Comparison of ENCODE assay signal across 17 cellular contexts in genomic region chr13:26831336-26831908, GRCh38.
A peak's percentile ranks its signal among the peaks of the same experiment; 100 is the strongest.
DNase-seq lines count a peak whose midpoint lies in the region; ATAC-seq, FAIRE-seq and TF ChIP-seq lines count a peak whose summit lies in the region.
"Had no signal": no experiment of that assay in that cellular context is flagged by ENCODE, and none has a peak within 500 bp of the region (broad histone marks: within the 10 kb centered on the region; RNA-seq: fewer than 3 reads in every experiment).

No MANE protein-coding gene starts in this region.

- TF ChIP-seq POLR2A in K562 (conservative IDR thresholded peaks at IDR 0.05): no peak

- BruUV-seq in K562 (replicated peaks; lab: Mats Ljungman, UMichigan): no TSS peak

- H3K4me1 ChIP-seq in K562 (replicated peaks in 1 of 2; ENCODE audit: control insufficient read depth in 2 of 2, insufficient read depth in 2 of 2, low read length in 2 of 2): no peaks in the 10 kb centered on the region
- peaks cover 1% of the 10 kb centered on the region for H3K4me1 ChIP-seq in neural progenitor cell
- H3K4me1 ChIP-seq: Peyer's patch had no signal

- H2AFZ ChIP-seq in K562 (ENCODE audit: low read depth, low read length) (no peak overlapping the region), neural progenitor cell (replicated peaks) (no peak overlapping the region)

- no peak for TF ChIP-seq EP300 in K562 (IDR thresholded peaks at IDR 0.05; ENCODE audit: low read length)

- H3K27me3 Mint-ChIP-seq in neural progenitor cell (ENCODE audit: insufficient read depth, low read depth): peaks cover 16% of the 10 kb centered on the region
- H3K27me3 Mint-ChIP-seq in natural killer cell treated with Interleukin-12 subunit alpha and Interleukin-12 subunit beta and Interleukin-15 and Interleukin-18, amount 100 ng/mL, for 72 hours: peaks cover 7 to 21% of the 10 kb centered on the region in 2 donors

- H3K9me3 Mint-ChIP-seq in neural progenitor cell: peaks cover 3% of the 10 kb centered on the region
- no peaks in the 10 kb centered on the region for H3K9me3 Mint-ChIP-seq in natural killer cell treated with Interleukin-12 subunit alpha and Interleukin-12 subunit beta and Interleukin-15 and Interleukin-18, amount 100 ng/mL, for 72 hours
- H3K9me3 Mint-ChIP-seq: T-helper 1 cell treated with Interleukin-12 subunit alpha and Interleukin-12 subunit beta and Interleukin-4 antibody, amounts not matched to agents 30 μg/mL and 1 μg/mL, for 36 hours had no signal

- no peak for ATAC-seq in K562
- ATAC-seq in natural killer cell treated with Interleukin-12 subunit alpha and Interleukin-12 subunit beta and Interleukin-15 and Interleukin-18, amount 100 ng/mL, for 72 hours: no peak
- ATAC-seq: Right ventricle myocardium inferior had no signal

- H3K9ac ChIP-seq in K562 (ENCODE audit: insufficient read depth in 1 of 2, low read depth in 2 of 2, low read length in 2 of 2) (no peak overlapping the region), neural progenitor cell (no peak overlapping the region)

- H3K36me3 Mint-ChIP-seq in neural progenitor cell: no peaks in the 10 kb centered on the region
- no peaks in the 10 kb centered on the region for H3K36me3 Mint-ChIP-seq in natural killer cell treated with Interleukin-12 subunit alpha and Interleukin-12 subunit beta and Interleukin-15 and Interleukin-18, amount 100 ng/mL, for 72 hours
- H3K36me3 Mint-ChIP-seq: CD4-positive, CD25-positive, alpha-beta regulatory T cell had no signal

- H3K36me3 ChIP-seq in K562 (ENCODE audit: control insufficient read depth, insufficient read depth, low read length) (no peaks in the 10 kb centered on the region), neural progenitor cell (no peaks in the 10 kb centered on the region)
- H3K36me3 ChIP-seq: Peyer's patch had no signal

- no peaks in the 10 kb centered on the region for H4K20me1 ChIP-seq in K562 (replicated peaks; ENCODE audit: control insufficient read depth, insufficient read depth, low read length)
- H4K20me1 ChIP-seq in neural progenitor cell (ENCODE audit: low read depth): no peaks in the 10 kb centered on the region

- TF ChIP-seq CTCF in K562 (IDR thresholded peaks at IDR 0.05 in 2 of 3, conservative IDR thresholded peaks at IDR 0.05 in 1 of 3; ENCODE audit: insufficient read depth in 2 of 3, low read depth in 1 of 3, low read length in 3 of 3) (no peak), neural progenitor cell (IDR thresholded peaks at IDR 0.05) (no peak)

- H3K27me3 ChIP-seq in K562 (ENCODE audit: control insufficient read depth in 2 of 2, insufficient read depth in 2 of 2, low read length in 2 of 2) (no peaks in the 10 kb centered on the region; a peak in 2 of 5 replicates), neural progenitor cell (no peaks in the 10 kb centered on the region)
- H3K27me3 ChIP-seq: Peyer's patch had no signal

- no peak overlapping the region for H3K4me3 Mint-ChIP-seq in neural progenitor cell
- no peak overlapping the region for H3K4me3 Mint-ChIP-seq in natural killer cell treated with Interleukin-12 subunit alpha and Interleukin-12 subunit beta and Interleukin-15 and Interleukin-18, amount 100 ng/mL, for 72 hours
- H3K4me3 Mint-ChIP-seq: CD4-positive, CD25-positive, alpha-beta regulatory T cell; T-helper 1 cell treated with Interleukin-12 subunit alpha and Interleukin-12 subunit beta and Interleukin-4 antibody, amounts not matched to agents 30 μg/mL and 1 μg/mL, for 36 hours had no signal

- no peak for TF ChIP-seq RAD21 in K562 (CRISPR knock-in tag; conservative IDR thresholded peaks at IDR 0.05 in 1 of 2, IDR thresholded peaks at IDR 0.05 in 1 of 2)

- H3K9me1 ChIP-seq in K562 (ENCODE audit: control insufficient read depth, insufficient read depth, low read length): no peaks in the 10 kb centered on the region

- WGBS in K562 (ENCODE audit: insufficient coverage, low coverage, missing lambda C conversion rate): 0% methylated on average over 4 of the region's 6 CpGs

- DNase-seq in COLO668 (lab: John Stamatoyannopoulos, UW; ENCODE audit: unreplicated experiment): peak; percentile 38
- peak; percentile 93 for DNase-seq in NCI-H1092 (lab: John Stamatoyannopoulos, UW)
- peak; percentile 93 for DNase-seq in NCI-H748 (lab: John Stamatoyannopoulos, UW; ENCODE audit: unreplicated experiment)
- no peak for DNase-seq in K562 (ENCODE audit: extremely low read depth in 1 of 4, low spot score in 3 of 4)
- DNase-seq in D341Med (ENCODE audit: low spot score): no peak
- DNase-seq in activated CD4-positive, CD25-positive, alpha-beta regulatory T cell treated with anti-CD3 and anti-CD28 coated beads, Interleukin-2, amount 50 U/mL, for 72 hours: no peak
- DNase-seq in neural progenitor cell (ENCODE audit: low spot score): no peak
- DNase-seq in natural killer cell treated with Interleukin-12 subunit alpha and Interleukin-12 subunit beta and Interleukin-15 and Interleukin-18, amount 100 ng/mL, for 72 hours (ENCODE audit: low spot score): no peak
- DNase-seq: AML-193; CD4-positive, CD25-positive, alpha-beta regulatory T cell; NCI-H187 treated with DMSO at 0.1 percent for 48 hours; NCI-H524 treated with DMSO at 0.1 percent for 48 hours; NK-92 treated with Interleukin-12 subunit alpha and Interleukin-12 subunit beta, amount 100 ng/mL, for 24 hours; Peyer's patch had no signal

- H3K79me2 ChIP-seq in K562 (ENCODE audit: control insufficient read depth, insufficient read depth, low read length) (no peaks in the 10 kb centered on the region), neural progenitor cell (ENCODE audit: low read depth) (no peaks in the 10 kb centered on the region)

- in situ Hi-C loops in K562 (cut with MboI): no loop called here

- FAIRE-seq in K562 (lab: Jason Lieb, UNC): no peak
- FAIRE-seq: H54 had no signal

- H3K9me3 ChIP-seq in K562 (replicated peaks; ENCODE audit: control insufficient read depth, insufficient read depth, low read depth, low read length): no peaks in the 10 kb centered on the region
- H3K9me3 ChIP-seq in neural progenitor cell (ENCODE audit: low read depth): no peaks in the 10 kb centered on the region
- H3K9me3 ChIP-seq: Peyer's patch had no signal

- intact Hi-C loops in K562 (cut with micrococcal nuclease): no loop called here

- H3K4me2 ChIP-seq in K562 (ENCODE audit: insufficient read depth, low read length): no peak overlapping the region
- no peak overlapping the region for H3K4me2 ChIP-seq in neural progenitor cell

- H3F3A ChIP-seq in neural progenitor cell (ENCODE audit: low read depth): no peaks in the 10 kb centered on the region

- H3K27ac Mint-ChIP-seq in neural progenitor cell: no peak overlapping the region
- H3K27ac Mint-ChIP-seq in natural killer cell treated with Interleukin-12 subunit alpha and Interleukin-12 subunit beta and Interleukin-15 and Interleukin-18, amount 100 ng/mL, for 72 hours: no peak overlapping the region
- H3K27ac Mint-ChIP-seq: CD4-positive, CD25-positive, alpha-beta regulatory T cell; T-helper 1 cell treated with Interleukin-12 subunit alpha and Interleukin-12 subunit beta and Interleukin-4 antibody, amounts not matched to agents 30 μg/mL and 1 μg/mL, for 36 hours had no signal

- POLR2A ChIA-PET in K562 (lab: Yijun Ruan, JAX): no interaction called here

- CTCF ChIA-PET in K562 (lab: Yijun Ruan, JAX; ENCODE audit: low intra/inter-chr PET ratio): no interaction called here

- H3K4me1 Mint-ChIP-seq in neural progenitor cell: peaks cover 5% of the 10 kb centered on the region
- peaks cover 0 to 6% of the 10 kb centered on the region in 2 donors for H3K4me1 Mint-ChIP-seq in natural killer cell treated with Interleukin-12 subunit alpha and Interleukin-12 subunit beta and Interleukin-15 and Interleukin-18, amount 100 ng/mL, for 72 hours (ENCODE audit: low read depth in 2 of 2)
- H3K4me1 Mint-ChIP-seq: CD4-positive, CD25-positive, alpha-beta regulatory T cell had no signal

- H3K4me3 ChIP-seq in K562 (no peak overlapping the region), neural progenitor cell (no peak overlapping the region)
- H3K4me3 ChIP-seq: Peyer's patch had no signal

- H3K27ac ChIP-seq in K562 (ENCODE audit: extremely low read depth, low read depth, low read length): no peak overlapping the region
- H3K27ac ChIP-seq in neural progenitor cell: no peak overlapping the region
- H3K27ac ChIP-seq: Peyer's patch had no signal

TF ChIP-seq in K562, 482 proteins besides CTCF, POLR2A, EP300 and RAD21:
- TF ChIP-seq ZFP36 (IDR thresholded peaks at IDR 0.05; ENCODE audit: low read depth, low read length, partially characterized antibody) (peak; percentile 52), ZNF146 (CRISPR knock-in tag; IDR thresholded peaks at IDR 0.05; ENCODE audit: unreplicated experiment) (no peak)

Comparison
In these comparisons a context has a peak if more than half of its experiments do, and no peak if none do; other contexts are left out.
1. DNase-seq: peak in COLO668 (single experiment), NCI-H1092 (single experiment) and NCI-H748 (single experiment); none in K562 (0 of 4), D341Med (single experiment), activated CD4-positive, CD25-positive, alpha-beta regulatory T cell treated with anti-CD3 and anti-CD28 coated beads, Interleukin-2, amount 50 U/mL, for 72 hours (single experiment), neural progenitor cell (single experiment) and natural killer cell treated with Interleukin-12 subunit alpha and Interleukin-12 subunit beta and Interleukin-15 and Interleukin-18, amount 100 ng/mL, for 72 hours (single experiment).